41 cellular contexts compared by ENCODE assay signal in genomic region chr9:84480071-84480470, GRCh38.
"Had no signal": no experiment of that assay in that cellular context is flagged by ENCODE, and none has a peak within 500 bp of the region (broad histone marks: within the 10 kb centered on the region; RNA-seq: fewer than 3 reads in every experiment).

No MANE protein-coding gene starts in this region.

- H3K9me3 Mint-ChIP-seq: activated CD4-positive, alpha-beta T cell treated with anti-CD3 and anti-CD28 coated beads, Interleukin-2, amount 10 ng/mL, durations not matched to agents 24 days and 14 days; activated naive CD4-positive, alpha-beta T cell treated with anti-CD3 and anti-CD28 coated beads for 36 hours; activated naive CD8-positive, alpha-beta T cell treated with anti-CD3 and anti-CD28 coated beads for 36 hours; activated T-cell treated with anti-CD3 and anti-CD28 coated beads, Interleukin-2, amount 50 U/mL, for 4 hours; activated T-cell treated with anti-CD3 and anti-CD28 coated beads, Interleukin-2, amount 50 U/mL, for 72 hours; activated T-helper 1 cell treated with anti-CD3 and anti-CD28 coated beads, Interleukin-12 subunit alpha, Interleukin-12 subunit beta, Interleukin-2, Interleukin-4 antibody, amounts not matched to agents 30 ng/mL and 10 ng/mL and 1 ng/mL, durations not matched to agents 14 hours and 24 hours and 36 hours; activated T-helper 17 cell treated with anti-CD3 and anti-CD28 coated beads, Interleukin-2, amount 50 U/mL, for 72 hours; central memory CD8-positive, alpha-beta T cell; T-helper 1 cell treated with Interleukin-12 subunit alpha and Interleukin-12 subunit beta and Interleukin-4 antibody, amounts not matched to agents 30 μg/mL and 1 μg/mL, for 36 hours; T-helper 2 cell treated with Interferon-gamma antibody and Interleukin-4, amounts not matched to agents 5 μg/mL and 100 μg/mL, for 36 hours had no signal

- H3K27me3 Mint-ChIP-seq: activated CD4-positive, alpha-beta memory T cell treated with anti-CD3 and anti-CD28 coated beads for 36 hours; activated CD4-positive, alpha-beta T cell treated with anti-CD3 and anti-CD28 coated beads, Interleukin-2, amount 10 ng/mL, durations not matched to agents 24 days and 14 days; activated CD8-positive, alpha-beta T cell treated with anti-CD3 and anti-CD28 coated beads for 36 hours; central memory CD8-positive, alpha-beta T cell had no signal

- H3K27me3 ChIP-seq: adrenal gland, body of pancreas, brain microvascular endothelial cell, breast epithelium, cardiac muscle cell had no signal

- H3K4me1 ChIP-seq: adrenal gland, body of pancreas, breast epithelium had no signal

- H3K36me3 ChIP-seq: adrenal gland, brain microvascular endothelial cell, breast epithelium, cardiac muscle cell, WERI-Rb-1 had no signal

- H3K27ac Mint-ChIP-seq: activated CD4-positive, alpha-beta memory T cell treated with anti-CD3 and anti-CD28 coated beads for 36 hours; activated CD4-positive, alpha-beta T cell treated with anti-CD3 and anti-CD28 coated beads, Interleukin-2, amount 10 ng/mL, durations not matched to agents 24 days and 14 days; activated CD8-positive, alpha-beta T cell treated with anti-CD3 and anti-CD28 coated beads for 36 hours; activated naive CD4-positive, alpha-beta T cell treated with anti-CD3 and anti-CD28 coated beads for 36 hours; activated naive CD4-positive, alpha-beta T cell treated with anti-CD3 and anti-CD28 coated beads, Interleukin-2, amount 50 U/mL, for 72 hours; activated naive CD8-positive, alpha-beta T cell treated with anti-CD3 and anti-CD28 coated beads for 36 hours; activated T-cell treated with anti-CD3 and anti-CD28 coated beads, Interleukin-2, amount 50 U/mL, for 72 hours; activated T-helper 1 cell treated with anti-CD3 and anti-CD28 coated beads, Interleukin-12 subunit alpha, Interleukin-12 subunit beta, Interleukin-2, Interleukin-4 antibody, amounts not matched to agents 30 ng/mL and 10 ng/mL and 1 ng/mL, durations not matched to agents 14 hours and 24 hours and 36 hours; activated T-helper 17 cell treated with anti-CD3 and anti-CD28 coated beads, Interleukin-2, amount 50 U/mL, for 72 hours; T-helper 1 cell treated with Interleukin-12 subunit alpha and Interleukin-12 subunit beta and Interleukin-4 antibody, amounts not matched to agents 30 μg/mL and 1 μg/mL, for 36 hours; T-helper 2 cell treated with Interferon-gamma antibody and Interleukin-4, amounts not matched to agents 5 μg/mL and 100 μg/mL, for 36 hours; WTC11 had no signal

- DNase-seq: activated CD4-positive, alpha-beta memory T cell treated with anti-CD3 and anti-CD28 coated beads for 36 hours; activated CD4-positive, alpha-beta T cell treated with anti-CD3 and anti-CD28 coated beads for 4 hours; activated CD4-positive, alpha-beta T cell treated with anti-CD3 and anti-CD28 coated beads, Interleukin-2, amount 10 ng/mL, durations not matched to agents 24 days and 14 days; activated CD4-positive, alpha-beta T cell treated with anti-CD3 and anti-CD28 coated beads, Interleukin-2, amount 50 U/mL, for 1 hour; activated CD4-positive, alpha-beta T cell treated with anti-CD3 and anti-CD28 coated beads, Interleukin-2, amount 50 U/mL, for 4 hours; activated CD4-positive, CD25-positive, alpha-beta regulatory T cell; activated CD8-positive, alpha-beta memory T cell treated with anti-CD3 and anti-CD28 coated beads, Interleukin-2, amount 50 U/mL, for 4 hours; activated CD8-positive, alpha-beta T cell treated with anti-CD3 and anti-CD28 coated beads for 36 hours; activated effector memory CD4-positive, alpha-beta T cell treated with anti-CD3 and anti-CD28 coated beads, Interleukin-2, amount 50 U/mL, for 16 hours; activated gamma-delta T cell treated with Interleukin-2 at 50 U/mL for 16 hours; activated naive CD4-positive, alpha-beta T cell; activated naive CD4-positive, alpha-beta T cell treated with anti-CD3 and anti-CD28 coated beads for 36 hours; activated naive CD4-positive, alpha-beta T cell treated with anti-CD3 and anti-CD28 coated beads, Interleukin-2, amount 50 U/mL, for 16 hours; activated naive CD8-positive, alpha-beta T cell treated with anti-CD3 and anti-CD28 coated beads for 36 hours; activated T-cell treated with anti-CD3 and anti-CD28 coated beads for 4 hours; activated T-cell treated with anti-CD3 and anti-CD28 coated beads, Interleukin-2, amount 50 U/mL, for 1 hour; activated T-cell treated with anti-CD3 and anti-CD28 coated beads, Interleukin-2, amount 50 U/mL, for 4 hours; activated T-cell treated with anti-CD3 and anti-CD28 coated beads, Interleukin-2, amount 50 U/mL, for 72 hours; adrenal gland; amniotic stem cell; aorta; body of pancreas; brain microvascular endothelial cell; caudate nucleus; cerebellar nuclear complex; T-helper 1 cell; T-helper 2 cell; T-helper 9 cell; WERI-Rb-1 had no signal

- H3K36me3 Mint-ChIP-seq: activated CD4-positive, alpha-beta memory T cell treated with anti-CD3 and anti-CD28 coated beads for 36 hours; activated naive CD4-positive, alpha-beta T cell treated with anti-CD3 and anti-CD28 coated beads, Interleukin-2, amount 50 U/mL, for 72 hours; activated naive CD8-positive, alpha-beta T cell treated with anti-CD3 and anti-CD28 coated beads for 36 hours; WTC11 had no signal

- FAIRE-seq: astrocyte, TTC549 had no signal

- H3K27ac ChIP-seq: adrenal gland, body of pancreas, brain microvascular endothelial cell, breast epithelium, cardiac muscle cell, WERI-Rb-1 had no signal

- H3K4me3 ChIP-seq: adrenal gland, body of pancreas, breast epithelium, cardiac muscle cell had no signal

- H3K4me3 Mint-ChIP-seq: activated CD4-positive, alpha-beta memory T cell treated with anti-CD3 and anti-CD28 coated beads for 36 hours; activated CD4-positive, alpha-beta T cell treated with anti-CD3 and anti-CD28 coated beads, Interleukin-2, amount 10 ng/mL, durations not matched to agents 24 days and 14 days; activated CD8-positive, alpha-beta T cell treated with anti-CD3 and anti-CD28 coated beads for 36 hours; activated naive CD4-positive, alpha-beta T cell treated with anti-CD3 and anti-CD28 coated beads for 36 hours; activated naive CD8-positive, alpha-beta T cell treated with anti-CD3 and anti-CD28 coated beads for 36 hours; activated T-cell treated with anti-CD3 and anti-CD28 coated beads, Interleukin-2, amount 50 U/mL, for 4 hours; activated T-cell treated with anti-CD3 and anti-CD28 coated beads, Interleukin-2, amount 50 U/mL, for 72 hours; activated T-helper 1 cell treated with anti-CD3 and anti-CD28 coated beads, Interleukin-12 subunit alpha, Interleukin-12 subunit beta, Interleukin-2, Interleukin-4 antibody, amounts not matched to agents 30 ng/mL and 10 ng/mL and 1 ng/mL, durations not matched to agents 14 hours and 24 hours and 36 hours; activated T-helper 17 cell treated with anti-CD3 and anti-CD28 coated beads, Interleukin-2, amount 50 U/mL, for 72 hours; central memory CD8-positive, alpha-beta T cell; T-helper 1 cell treated with Interleukin-12 subunit alpha and Interleukin-12 subunit beta and Interleukin-4 antibody, amounts not matched to agents 30 μg/mL and 1 μg/mL, for 36 hours; T-helper 2 cell treated with Interferon-gamma antibody and Interleukin-4, amounts not matched to agents 5 μg/mL and 100 μg/mL, for 36 hours; WTC11 had no signal

- H3K4me1 Mint-ChIP-seq: activated CD4-positive, alpha-beta T cell treated with anti-CD3 and anti-CD28 coated beads, Interleukin-2, amount 10 ng/mL, durations not matched to agents 24 days and 14 days; activated naive CD8-positive, alpha-beta T cell treated with anti-CD3 and anti-CD28 coated beads for 36 hours; activated T-helper 17 cell treated with anti-CD3 and anti-CD28 coated beads, Interleukin-2, amount 50 U/mL, for 72 hours; central memory CD8-positive, alpha-beta T cell had no signal

- ATAC-seq: activated CD4-positive, CD25-positive, alpha-beta regulatory T cell treated with anti-CD3 and anti-CD28 coated beads, Interleukin-2, amount 50 U/mL, for 24 hours; activated CD8-positive, alpha-beta T cell treated with anti-CD3 and anti-CD28 coated beads for 36 hours; activated naive CD4-positive, alpha-beta T cell treated with anti-CD3 and anti-CD28 coated beads, Interleukin-2, amount 50 U/mL, for 72 hours; activated T-cell treated with anti-CD3 and anti-CD28 coated beads, Interleukin-2, amount 50 U/mL, for 4 hours; activated T-cell treated with anti-CD3 and anti-CD28 coated beads, Interleukin-2, amount 50 U/mL, for 72 hours; activated T-helper 17 cell treated with anti-CD3 and anti-CD28 coated beads, Interleukin-2, amount 50 U/mL, for 72 hours; body of pancreas; WTC11 had no signal
